In the genomic region with DNA sequence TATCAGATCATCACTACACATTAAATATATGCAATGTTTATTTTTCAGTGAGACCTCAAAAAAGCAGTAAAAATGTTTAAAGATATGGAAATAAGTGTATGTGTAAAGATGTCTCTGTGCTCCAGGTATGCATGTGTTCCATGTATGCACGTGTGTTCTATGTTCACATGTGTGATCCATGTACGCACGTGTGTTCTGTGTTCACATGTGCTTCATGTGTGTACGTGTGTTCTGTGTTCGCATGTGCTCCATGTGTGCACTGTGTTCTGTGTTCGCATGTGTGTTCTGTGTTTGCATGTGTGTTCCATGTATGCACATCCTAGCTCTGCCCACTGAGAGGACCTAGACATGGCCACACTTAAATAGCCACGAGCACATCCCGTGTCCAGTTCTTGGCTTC, we compare ENCODE assay signal across 1 cellular context.
TF ChIP-seq lines count a peak whose summit lies in the region.

No MANE protein-coding gene starts in this region.

TF ChIP-seq in HepG2, 621 proteins besides CTCF, POLR2A, EP300 and RAD21:
- TF ChIP-seq ZNF562 (CRISPR knock-in tag; IDR thresholded peaks at IDR 0.05; ENCODE audit: borderline replicate concordance) (no peak), ZNF883 (CRISPR knock-in tag; IDR thresholded peaks at IDR 0.05; ENCODE audit: not compliant biosample characterization) (no peak), MTA1 (CRISPR knock-in tag; IDR thresholded peaks at IDR 0.05; ENCODE audit: borderline replicate concordance) (no peak), FOXA1 (IDR thresholded peaks at IDR 0.05) (no peak), FOXA1 (CRISPR knock-in tag; IDR thresholded peaks at IDR 0.05) (no peak), CERS6 (CRISPR knock-in tag; IDR thresholded peaks at IDR 0.05) (no peak), MNT (IDR thresholded peaks at IDR 0.05) (peak; percentile 93)
- TF ChIP-seq, protein P1, sequence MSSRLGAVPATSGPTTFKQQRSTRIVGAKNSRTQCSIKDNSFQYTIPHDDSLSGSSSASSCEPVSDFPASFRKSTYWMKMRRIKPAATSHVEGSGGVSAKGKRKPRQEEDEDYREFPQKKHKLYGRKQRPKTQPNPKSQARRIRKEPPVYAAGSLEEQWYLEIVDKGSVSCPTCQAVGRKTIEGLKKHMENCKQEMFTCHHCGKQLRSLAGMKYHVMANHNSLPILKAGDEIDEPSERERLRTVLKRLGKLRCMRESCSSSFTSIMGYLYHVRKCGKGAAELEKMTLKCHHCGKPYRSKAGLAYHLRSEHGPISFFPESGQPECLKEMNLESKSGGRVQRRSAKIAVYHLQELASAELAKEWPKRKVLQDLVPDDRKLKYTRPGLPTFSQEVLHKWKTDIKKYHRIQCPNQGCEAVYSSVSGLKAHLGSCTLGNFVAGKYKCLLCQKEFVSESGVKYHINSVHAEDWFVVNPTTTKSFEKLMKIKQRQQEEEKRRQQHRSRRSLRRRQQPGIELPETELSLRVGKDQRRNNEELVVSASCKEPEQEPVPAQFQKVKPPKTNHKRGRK (CRISPR knock-in tag; IDR thresholded peaks at IDR 0.05), result no peak
